In the genomic region with DNA sequence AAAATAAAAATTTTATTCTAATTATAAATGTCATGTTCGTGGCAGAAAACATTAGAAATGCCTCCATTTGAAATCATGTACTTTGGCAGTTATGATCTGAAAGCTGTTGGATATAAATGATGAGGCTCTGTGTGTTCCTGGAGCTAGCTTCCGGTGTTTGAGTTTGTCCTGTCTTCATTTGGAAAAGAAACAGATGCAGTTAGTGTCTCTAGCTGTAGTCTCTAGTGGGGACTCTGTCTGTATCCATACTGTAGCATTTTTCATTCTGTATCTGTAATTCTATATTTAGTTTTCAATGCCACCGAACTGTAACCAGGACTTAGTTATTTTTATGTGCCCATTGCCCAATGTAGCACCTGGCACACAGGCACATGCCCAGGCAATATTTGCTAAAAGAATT, we compare ENCODE assay signal across 26 cellular contexts.
"Had no signal": no experiment of that assay in that cellular context is flagged by ENCODE, and none has a peak within 500 bp of the region (broad histone marks: within the 10 kb centered on the region; RNA-seq: fewer than 3 reads in every experiment).

No MANE protein-coding gene starts in this region.

- H3K4me3 ChIP-seq: colonic mucosa, esophagus muscularis mucosa, lower lobe of right lung, pancreas, right lobe of liver, smooth muscle cell, suprapubic skin, transverse colon, vagina had no signal

- H3K36me3 ChIP-seq: colonic mucosa, esophagus muscularis mucosa, lower lobe of right lung, neutrophil, pancreas, right lobe of liver, suprapubic skin, transverse colon, vagina had no signal

- DNase-seq: colonic mucosa; dermis blood vessel endothelial cell; effector memory CD4-positive, alpha-beta T cell; foreskin melanocyte; hypothalamus; immature natural killer cell; kidney glomerular epithelial cell; left colon; left ventricle myocardium superior; lower lobe of right lung; natural killer cell; pancreas; retina; right lobe of liver; stimulated activated CD4-positive, alpha-beta T cell treated with anti-CD3 and anti-CD28 coated beads, Interleukin-12 subunit alpha, Interleukin-12 subunit beta, amount 100 ng/mL, for 4 hours; stimulated activated CD4-positive, alpha-beta T cell treated with anti-CD3 and anti-CD28 coated beads, Interleukin-1b, Interleukin-23, amount 100 ng/mL, for 48 hours; stimulated activated CD4-positive, alpha-beta T cell treated with anti-CD3 and anti-CD28 coated beads, Interleukin-4, amount 100 ng/mL, for 1 hour; stimulated activated CD8-positive, alpha-beta memory T cell treated with anti-CD3 and anti-CD28 coated beads, Interleukin-4, amount 100 ng/mL, for 48 hours; stimulated activated naive CD4-positive, alpha-beta T cell; stimulated activated naive CD8-positive, alpha-beta T cell treated with anti-CD3 and anti-CD28 coated beads, Interleukin-15, amount 100 ng/mL, for 72 hours; transverse colon had no signal

- H3K9me3 ChIP-seq: colonic mucosa, esophagus muscularis mucosa, lower lobe of right lung, neutrophil, pancreas, right lobe of liver, suprapubic skin, transverse colon, vagina had no signal

- H3K27ac ChIP-seq: colonic mucosa, esophagus muscularis mucosa, lower lobe of right lung, neutrophil, pancreas, right lobe of liver, suprapubic skin, transverse colon, vagina had no signal
